Comparison of ENCODE assay signal across 8 cellular contexts in the genomic region with DNA sequence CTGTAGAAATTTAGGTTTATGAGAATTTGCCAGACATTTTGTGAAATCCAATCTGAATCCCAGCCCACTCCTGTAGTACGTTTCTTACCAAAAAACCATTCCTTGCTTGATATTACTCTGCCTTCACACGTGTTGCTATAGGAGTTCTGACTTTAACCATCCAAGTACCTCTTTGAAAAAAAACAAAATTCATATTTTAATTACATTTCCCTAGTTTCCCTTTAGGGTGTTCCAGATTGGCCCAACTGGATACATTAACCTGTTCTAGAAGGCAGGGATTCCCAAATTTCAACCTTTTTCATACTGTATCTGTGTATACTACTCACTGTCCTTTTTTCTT. TPM values are rescaled to one million over a fixed set of nuclear protein-coding genes. Genes with fewer than 3 reads are reported as not detected.
DNase-seq lines count a peak whose midpoint lies in the region; ATAC-seq and TF ChIP-seq lines count a peak whose summit lies in the region.

No MANE protein-coding gene starts in this region.

- CTCF ChIA-PET in BJ (lab: Yijun Ruan, JAX) (interaction anchor here (1.5 kb wide), 1 partner anchor 16 kb away, joined by 3 read pairs; no protein-coding TSS in a partner anchor), HEK293T (lab: Yijun Ruan, JAX) (no interaction called here)

- H3K27me3 ChIP-seq in BJ (ENCODE audit: control insufficient read depth, insufficient read depth, low read length) (no peaks in the 10 kb centered on the region; the same call in 1 of the 2 replicates), MG63 (no peaks in the 10 kb centered on the region), duodenal mucosa (ENCODE audit: control insufficient read depth in 1 of 2, insufficient read depth in 2 of 2, low read length in 2 of 2) (no peaks in the 10 kb centered on the region)

- POLR2A ChIA-PET in BJ (lab: Charles Lee) (no interaction called here), HEK293T (lab: Yijun Ruan, JAX) (no interaction called here)

- peaks cover 28% of the 10 kb centered on the region for H3K9me3 Mint-ChIP-seq in nephron progenitor cell

- peaks cover 56% of the 10 kb centered on the region for H3K4me1 Mint-ChIP-seq in nephron progenitor cell

- H3K36me3 Mint-ChIP-seq in nephron progenitor cell (ENCODE audit: low read depth) = peaks cover 16% of the 10 kb centered on the region

- DNase-seq in BJ (ENCODE audit: low read depth) (no peak), MG63 (no peak), nephron progenitor cell (no peak), HEK293T (ENCODE audit: extremely low spot score) (no peak), NCI-H226 (no peak)

- H3K36me3 ChIP-seq in BJ (ENCODE audit: control insufficient read depth, insufficient read depth, low read length) (no peaks in the 10 kb centered on the region), MG63 (0 out of 2 replicates have a peak, but pooled peaks cover 4% of the 10 kb centered on the region), duodenal mucosa (ENCODE audit: control insufficient read depth in 1 of 2, insufficient read depth in 2 of 2, low read length in 2 of 2) (no peaks in the 10 kb centered on the region)

- H3K9me3 ChIP-seq in MG63 (peaks cover 4% of the 10 kb centered on the region; the same call in 1 of the 2 replicates), duodenal mucosa (ENCODE audit: control insufficient read depth in 1 of 2, low read length in 2 of 2) (no peaks in the 10 kb centered on the region)

- H3K27ac Mint-ChIP-seq in nephron progenitor cell = peak overlapping the region; percentile 99

- peak overlapping the region; percentile 99 for H3K27ac ChIP-seq in duodenal mucosa (ENCODE audit: low read depth, low read length)

- ATAC-seq in HG02852 (IDR thresholded peaks at IDR 0.05; ENCODE audit: unreplicated experiment) = no peak
- no peak for ATAC-seq in activated CD4-positive, CD25-positive, alpha-beta regulatory T cell treated with anti-CD3 and anti-CD28 coated beads, Interleukin-2, amount 50 U/mL, for 24 hours

- H3K4me3 ChIP-seq in BJ (ENCODE audit: low read depth, low read length) (peak overlapping the region; percentile 44), MG63 (peak overlapping the region; percentile 55), duodenal mucosa (ENCODE audit: low read depth in 1 of 2, low read length in 2 of 2) (peak overlapping the region; percentile 84 to 100)

- H3K27me3 Mint-ChIP-seq in nephron progenitor cell (ENCODE audit: low read depth, poor library complexity) = no peaks in the 10 kb centered on the region

- H3K9ac ChIP-seq in duodenal mucosa (ENCODE audit: low read depth in 1 of 2, low read length in 2 of 2) = peak overlapping the region; percentile 64 to 98

- peak overlapping the region; percentile 100 for H3K4me3 Mint-ChIP-seq in nephron progenitor cell

- TF ChIP-seq CTCF in BJ (IDR thresholded peaks at IDR 0.05; ENCODE audit: insufficient read depth, low read depth, low read length) (no peak), nephron progenitor cell (IDR thresholded peaks at IDR 0.05) (no peak)

- peaks cover 20 to 33% of the 10 kb centered on the region in 2 donors for H3K4me1 ChIP-seq in duodenal mucosa (ENCODE audit: control insufficient read depth in 1 of 2, insufficient read depth in 2 of 2, low read length in 2 of 2)

TF ChIP-seq in HEK293T, 16 proteins besides CTCF, POLR2A, EP300 and RAD21:
- TF ChIP-seq FOXM1 (IDR thresholded peaks at IDR 0.05; ENCODE audit: borderline replicate concordance) = no peak
- TF ChIP-seq BHLHE40 (IDR thresholded peaks at IDR 0.05; ENCODE audit: borderline replicate concordance) = no peak
- TF ChIP-seq SP1 (IDR thresholded peaks at IDR 0.05) = no peak
- no peak for TF ChIP-seq NFRKB (IDR thresholded peaks at IDR 0.05)
- TF ChIP-seq HDGF (IDR thresholded peaks at IDR 0.05; ENCODE audit: borderline replicate concordance) = no peak
- TF ChIP-seq ARNT (IDR thresholded peaks at IDR 0.05) = no peak
- no peak for TF ChIP-seq FOXA1 (IDR thresholded peaks at IDR 0.05)

RNA-seq across cellular contexts. Expression of a gene that starts 1.4 kb away (rescaled TPM):
- polyA plus RNA-seq in BJ (2011; rRNA removed) = 33.6 and 65.3 TPM in 2 replicates
- polyA minus RNA-seq in BJ (2011; rRNA and poly(A)+ RNA removed) = 37.5 and 39.5 TPM in 2 replicates
- total RNA-seq in MG63 (2014; rRNA removed; shearing (Covaris generic); ENCODE audit: low replicate concordance) = 43.8 and 57.7 TPM in 2 replicates
